In genomic region chr20:33445881-33446615, GRCh38 we compare ENCODE assay signal across 2 cellular contexts.
TF ChIP-seq lines count a peak whose summit lies in the region.

No MANE protein-coding gene starts in this region.

TF ChIP-seq in HepG2, 621 proteins besides CTCF, POLR2A, EP300 and RAD21:
- TF ChIP-seq ZNF619 (CRISPR knock-in tag; IDR thresholded peaks at IDR 0.05) (no peak), NONO (IDR thresholded peaks at IDR 0.05) (no peak), NONO (CRISPR knock-in tag; conservative IDR thresholded peaks at IDR 0.05) (no peak), FOXP1 (IDR thresholded peaks at IDR 0.05) (no peak), FOXP1 (CRISPR knock-in tag; IDR thresholded peaks at IDR 0.05) (no peak), SNAI1 (CRISPR knock-in tag; IDR thresholded peaks at IDR 0.05; ENCODE audit: borderline replicate concordance) (no peak), DNMT1 (CRISPR knock-in tag; IDR thresholded peaks at IDR 0.05) (no peak), TCF7L2 (IDR thresholded peaks at IDR 0.05; ENCODE audit: low read depth, low read length) (no peak), CBX2 (IDR thresholded peaks at IDR 0.05; ENCODE audit: low read depth, low read length) (no peak), CBX2 (CRISPR knock-in tag; IDR thresholded peaks at IDR 0.05; ENCODE audit: low read depth) (no peak), ZFX (CRISPR knock-in tag; IDR thresholded peaks at IDR 0.05; ENCODE audit: low read depth) (no peak), ZNF232 (CRISPR knock-in tag; IDR thresholded peaks at IDR 0.05; ENCODE audit: borderline replicate concordance) (no peak), TRIM22 (IDR thresholded peaks at IDR 0.05) (no peak), ZFP41 (CRISPR knock-in tag; IDR thresholded peaks at IDR 0.05; ENCODE audit: borderline replicate concordance) (no peak), ZSCAN20 (CRISPR knock-in tag; IDR thresholded peaks at IDR 0.05; ENCODE audit: borderline replicate concordance) (no peak), MTA1 (CRISPR knock-in tag; IDR thresholded peaks at IDR 0.05; ENCODE audit: borderline replicate concordance) (no peak), FOXA3 (CRISPR knock-in tag; IDR thresholded peaks at IDR 0.05) (no peak)
- TF ChIP-seq, protein P1, sequence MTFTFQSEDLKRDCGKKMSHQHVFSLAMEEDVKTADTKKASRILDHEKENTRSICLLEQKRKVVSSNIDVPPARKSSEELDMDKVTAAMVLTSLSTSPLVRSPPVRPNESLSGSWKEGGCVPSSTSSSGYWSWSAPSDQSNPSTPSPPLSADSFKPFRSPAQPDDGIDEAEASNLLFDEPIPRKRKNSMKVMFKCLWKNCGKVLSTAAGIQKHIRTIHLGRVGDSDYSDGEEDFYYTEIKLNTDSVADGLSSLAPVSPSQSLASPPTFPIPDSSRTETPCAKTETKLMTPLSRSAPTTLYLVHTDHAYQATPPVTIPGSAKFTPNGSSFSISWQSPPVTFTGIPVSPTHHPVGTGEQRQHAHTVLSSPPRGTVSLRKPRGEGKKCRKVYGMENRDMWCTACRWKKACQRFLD (CRISPR knock-in tag; IDR thresholded peaks at IDR 0.05; ENCODE audit: borderline replicate concordance), result no peak

TF ChIP-seq in H1, 55 proteins besides CTCF, POLR2A, EP300 and RAD21:
- TF ChIP-seq ZNF274 (IDR thresholded peaks at IDR 0.05; ENCODE audit: borderline replicate concordance, extremely low read depth, low read length) (no peak), ASH2L (IDR thresholded peaks at IDR 0.05; ENCODE audit: low read length) (no peak), JUND (IDR thresholded peaks at IDR 0.05; ENCODE audit: low read length) (no peak), SP2 (IDR thresholded peaks at IDR 0.05; ENCODE audit: low read length) (no peak), TAF1 (IDR thresholded peaks at IDR 0.05; ENCODE audit: low read depth, low read length) (no peak), SIRT6 (IDR thresholded peaks at IDR 0.05; ENCODE audit: low read length) (no peak), SP4 (IDR thresholded peaks at IDR 0.05; ENCODE audit: low read length) (no peak), TCF12 (IDR thresholded peaks at IDR 0.05; ENCODE audit: low read depth, low read length) (no peak), RNF2 (IDR thresholded peaks at IDR 0.05; ENCODE audit: borderline replicate concordance, low read depth, low read length, missing control alignments, poor library complexity, severe bottlenecking) (no peak), BRCA1 (IDR thresholded peaks at IDR 0.05; ENCODE audit: low read depth, low read length) (no peak), RXRA (IDR thresholded peaks at IDR 0.05; ENCODE audit: insufficient read depth, low read depth, low read length) (no peak), CHD2 (IDR thresholded peaks at IDR 0.05; ENCODE audit: low read length) (no peak), SAP30 (IDR thresholded peaks at IDR 0.05; ENCODE audit: insufficient read depth, insufficient replicate concordance, low read length) (no peak), SIX5 (IDR thresholded peaks at IDR 0.05; ENCODE audit: low read depth, low read length) (no peak), MAFK (IDR thresholded peaks at IDR 0.05; ENCODE audit: low read depth, low read length) (no peak), EGR1 (IDR thresholded peaks at IDR 0.05; ENCODE audit: borderline replicate concordance, low read depth, low read length) (no peak), POU5F1 (IDR thresholded peaks at IDR 0.05; ENCODE audit: low read depth, low read length) (no peak), TEAD4 (IDR thresholded peaks at IDR 0.05; ENCODE audit: low read depth, low read length) (no peak)
